In genomic region chr2:133204461-133204860, GRCh38 we compare ENCODE assay signal across 29 cellular contexts.
"Had no signal": no experiment of that assay in that cellular context is flagged by ENCODE, and none has a peak within 500 bp of the region (broad histone marks: within the 10 kb centered on the region; RNA-seq: fewer than 3 reads in every experiment).

No MANE protein-coding gene starts in this region.

- H3K4me1 Mint-ChIP-seq: endodermal cell; mesothelial cell of epicardium; naive B cell; naive thymus-derived CD8-positive, alpha-beta T cell had no signal

- FAIRE-seq: colon, islet of Langerhans, keratinocyte had no signal

- H3K27me3 Mint-ChIP-seq: effector memory CD8-positive, alpha-beta T cell; naive B cell; naive thymus-derived CD8-positive, alpha-beta T cell had no signal

- H3K27ac Mint-ChIP-seq: effector memory CD8-positive, alpha-beta T cell; endodermal cell; mesothelial cell of epicardium; naive B cell; naive thymus-derived CD8-positive, alpha-beta T cell had no signal

- H3K27me3 ChIP-seq: dorsolateral prefrontal cortex, esophagus squamous epithelium, gastrocnemius medialis, heart right ventricle, left lung had no signal

- H3K27ac ChIP-seq: coronary artery, dorsolateral prefrontal cortex, epithelial cell of prostate, esophagus squamous epithelium, gastrocnemius medialis, heart right ventricle, left lung, lower lobe of right lung had no signal

- H3K36me3 Mint-ChIP-seq: mesothelial cell of epicardium had no signal

- H3K9me3 ChIP-seq: gastrocnemius medialis, lower lobe of right lung had no signal

- DNase-seq: dermis blood vessel endothelial cell; dorsolateral prefrontal cortex; effector CD4-positive, alpha-beta T cell; effector memory CD8-positive, alpha-beta T cell; endodermal cell; erythroblast; esophagus squamous epithelium; foreskin fibroblast; foreskin melanocyte; gastrocnemius medialis; glutamatergic neuron; head of caudate nucleus; heart right ventricle; hippocampal formation; left cardiac atrium; left lung; left ventricle myocardium superior; lower lobe of right lung; mesenchymal stem cell; mucosa of descending colon; naive B cell; naive thymus-derived CD8-positive, alpha-beta T cell had no signal

- H3K36me3 ChIP-seq: gastrocnemius medialis, heart right ventricle, left lung, lower lobe of right lung had no signal

- H3K4me3 Mint-ChIP-seq: effector memory CD8-positive, alpha-beta T cell; endodermal cell; mesothelial cell of epicardium; naive B cell; naive thymus-derived CD8-positive, alpha-beta T cell had no signal

- ATAC-seq: effector memory CD8-positive, alpha-beta T cell; esophagus mucosa; gastrocnemius medialis; heart right ventricle; left cardiac atrium; left lung; left ventricle myocardium superior; lower lobe of right lung; mucosa of descending colon; naive thymus-derived CD8-positive, alpha-beta T cell had no signal

- H3K4me3 ChIP-seq: coronary artery, dorsolateral prefrontal cortex, esophagus squamous epithelium, gastrocnemius medialis, heart right ventricle, left lung, lower lobe of right lung, mucosa of descending colon had no signal

- H3K4me1 ChIP-seq: esophagus squamous epithelium, gastrocnemius medialis, heart right ventricle, left lung, lower lobe of right lung had no signal
